In genomic region chr1:65418522-65419185, GRCh38 we compare ENCODE assay signal across 16 cellular contexts. TPM values are rescaled to one million over a fixed set of nuclear protein-coding genes. Genes with fewer than 3 reads are reported as not detected.
A peak's percentile ranks its signal among the peaks of the same experiment; 100 is the strongest.
DNase-seq lines count a peak whose midpoint lies in the region; ATAC-seq and TF ChIP-seq lines count a peak whose summit lies in the region.
"Had no signal": no experiment of that assay in that cellular context is flagged by ENCODE, and none has a peak within 500 bp of the region (broad histone marks: within the 10 kb centered on the region; RNA-seq: fewer than 3 reads in every experiment).

No MANE protein-coding gene starts in this region.

- H3K4me2 ChIP-seq in smooth muscle cell: no peak overlapping the region

- peaks cover 16% of the 10 kb centered on the region for H4K20me1 ChIP-seq in smooth muscle cell (ENCODE audit: low read depth)

- peaks cover 5% of the 10 kb centered on the region for H3K4me1 ChIP-seq in smooth muscle cell (ENCODE audit: low read depth)

- H3K27me3 ChIP-seq in smooth muscle cell (ENCODE audit: low read depth): no peaks in the 10 kb centered on the region
- H3K27me3 ChIP-seq: colonic mucosa, gastrocnemius medialis, testis had no signal

- no peaks in the 10 kb centered on the region for H3K36me3 Mint-ChIP-seq in activated T-cell treated with anti-CD3 and anti-CD28 coated beads, Interleukin-2, amount 50 U/mL, for 72 hours (ENCODE audit: insufficient read depth in 2 of 2)
- no peaks in the 10 kb centered on the region for H3K36me3 Mint-ChIP-seq in glutamatergic neuron (ENCODE audit: unreplicated experiment)

- TF ChIP-seq CTCF in glutamatergic neuron (IDR thresholded peaks at IDR 0.05; ENCODE audit: partially characterized antibody, unreplicated experiment) (no peak), smooth muscle cell (IDR thresholded peaks at IDR 0.05; ENCODE audit: borderline replicate concordance, insufficient read depth, poor library complexity, severe bottlenecking) (no peak)

- peak overlapping the region; percentile 92 for H3K27ac ChIP-seq in smooth muscle cell (ENCODE audit: low read depth)

- H3K9me3 ChIP-seq in smooth muscle cell (replicated peaks; ENCODE audit: low read depth): no peaks in the 10 kb centered on the region
- H3K9me3 ChIP-seq: colonic mucosa, gastrocnemius medialis, testis had no signal

- H3K4me3 ChIP-seq in smooth muscle cell: no peak overlapping the region

- H3K9ac ChIP-seq in smooth muscle cell (ENCODE audit: low read depth): no peak overlapping the region

- no peak for DNase-seq in activated T-cell treated with anti-CD3 and anti-CD28 coated beads, Interleukin-2, amount 50 U/mL, for 72 hours
- no peak for DNase-seq in activated T-cell treated with anti-CD3 and anti-CD28 coated beads, Interleukin-2, amount 50 U/mL, for 1 hour
- peak; percentile 36 for DNase-seq in RKO (ENCODE audit: low spot score)
- DNase-seq in glutamatergic neuron: no peak
- no peak for DNase-seq in smooth muscle cell (lab: John Stamatoyannopoulos, UW; ENCODE audit: unreplicated experiment)
- DNase-seq in NCI-H187 treated with DMSO at 0.1 percent for 48 hours (lab: John Stamatoyannopoulos, UW): no peak
- DNase-seq: activated gamma-delta T cell, colonic mucosa, gastrocnemius medialis, GF-D8, KBM-7, NCI-H226, Right ventricle myocardium superior, testis had no signal

- peaks cover 23% of the 10 kb centered on the region for H3K79me2 ChIP-seq in smooth muscle cell (ENCODE audit: low read depth)

- H3K36me3 ChIP-seq in smooth muscle cell (ENCODE audit: low read depth): no peaks in the 10 kb centered on the region
- H3K36me3 ChIP-seq: colonic mucosa, gastrocnemius medialis had no signal

- H3K27me3 Mint-ChIP-seq in activated T-cell treated with anti-CD3 and anti-CD28 coated beads, Interleukin-2, amount 50 U/mL, for 72 hours (ENCODE audit: low read depth): peaks cover 7% of the 10 kb centered on the region
- H3K27me3 Mint-ChIP-seq in glutamatergic neuron (ENCODE audit: unreplicated experiment): peaks cover 3% of the 10 kb centered on the region

- no peaks in the 10 kb centered on the region for H3K9me3 Mint-ChIP-seq in activated T-cell treated with anti-CD3 and anti-CD28 coated beads, Interleukin-2, amount 50 U/mL, for 72 hours
- H3K9me3 Mint-ChIP-seq in glutamatergic neuron (ENCODE audit: unreplicated experiment): peaks cover 8% of the 10 kb centered on the region

- no peak for ATAC-seq in activated T-cell treated with anti-CD3 and anti-CD28 coated beads, Interleukin-2, amount 50 U/mL, for 72 hours (replicated peaks in 1 of 2)
- no peak for ATAC-seq in HG03175 (IDR thresholded peaks at IDR 0.05; ENCODE audit: unreplicated experiment)
- ATAC-seq in GM19467 (IDR thresholded peaks at IDR 0.05; ENCODE audit: unreplicated experiment): no peak
- ATAC-seq: gastrocnemius medialis had no signal

- H3F3A ChIP-seq in smooth muscle cell (ENCODE audit: low read depth): peaks cover 11% of the 10 kb centered on the region

- peak overlapping the region; percentile 30 to 69 for H3K4me3 Mint-ChIP-seq in activated T-cell treated with anti-CD3 and anti-CD28 coated beads, Interleukin-2, amount 50 U/mL, for 72 hours
- H3K4me3 Mint-ChIP-seq in glutamatergic neuron (ENCODE audit: unreplicated experiment): peak overlapping the region; percentile 95

- H3K27ac Mint-ChIP-seq in activated T-cell treated with anti-CD3 and anti-CD28 coated beads, Interleukin-2, amount 50 U/mL, for 72 hours: no peak overlapping the region
- no peak overlapping the region for H3K27ac Mint-ChIP-seq in glutamatergic neuron (ENCODE audit: unreplicated experiment)

- WGBS in smooth muscle cell (ENCODE audit: low lambda C conversion rate): 88% methylated on average over 4 of the region's 4 CpGs

- H2AFZ ChIP-seq in smooth muscle cell (ENCODE audit: low read depth): peak overlapping the region; percentile 100

- H3K4me1 Mint-ChIP-seq in activated T-cell treated with anti-CD3 and anti-CD28 coated beads, Interleukin-2, amount 50 U/mL, for 72 hours (ENCODE audit: low read depth): peaks cover 15% of the 10 kb centered on the region
- peaks cover 4% of the 10 kb centered on the region for H3K4me1 Mint-ChIP-seq in glutamatergic neuron (ENCODE audit: low read depth, unreplicated experiment)

RNA-seq across cellular contexts. Expression of gene LEPR, which starts 1.8 kb away (rescaled TPM):
- total RNA-seq in activated T-cell treated with anti-CD3 and anti-CD28 coated beads, Interleukin-2, amount 50 U/mL, for 72 hours: 1 to 10 TPM; 5.8 to 6.6 TPM
- 6.8 TPM for total RNA-seq in glutamatergic neuron (ENCODE audit: unreplicated experiment)
- 15.1 and 20.3 TPM in 2 replicates for total RNA-seq in smooth muscle cell
- 5.9 and 9.3 TPM in 2 replicates for polyA plus RNA-seq in smooth muscle cell

RNA-seq across cellular contexts. Expression of gene LEPROT, which starts 1.8 kb away (rescaled TPM):
- total RNA-seq in activated T-cell treated with anti-CD3 and anti-CD28 coated beads, Interleukin-2, amount 50 U/mL, for 72 hours: 10 to 100 TPM; 15.5 to 20.8 TPM
- 56.0 TPM for total RNA-seq in glutamatergic neuron (ENCODE audit: unreplicated experiment)
- total RNA-seq in smooth muscle cell: 61.0 and 93.2 TPM in 2 replicates
- polyA plus RNA-seq in smooth muscle cell: 67.8 and 76.4 TPM in 2 replicates
